Comparison of ENCODE assay signal across 33 cellular contexts in genomic region chr16:2053897-2054296, GRCh38. TPM values are rescaled to one million over a fixed set of nuclear protein-coding genes. Genes with fewer than 3 reads are reported as not detected.
"Had no signal": no experiment of that assay in that cellular context is flagged by ENCODE, and none has a peak within 500 bp of the region (broad histone marks: within the 10 kb centered on the region; RNA-seq: fewer than 3 reads in every experiment).

No MANE protein-coding gene starts in this region.

- H3K4me3 Mint-ChIP-seq: natural killer cell; neural progenitor cell; stimulated activated effector memory CD8-positive, alpha-beta T cell treated with anti-CD3 and anti-CD28 coated beads, Interleukin-12 subunit alpha, Interleukin-12 subunit beta, amount 100 ng/mL, for 72 hours; stimulated activated naive CD8-positive, alpha-beta T cell treated with anti-CD3 and anti-CD28 coated beads, Interleukin-15, amount 100 ng/mL, for 72 hours; type B pancreatic cell had no signal

- H3K36me3 Mint-ChIP-seq: natural killer cell, type B pancreatic cell had no signal

- H2AFZ ChIP-seq: neural progenitor cell, parathyroid adenoma had no signal

- H3K4me1 ChIP-seq: uterus had no signal

- H3K9me3 ChIP-seq: ovary, psoas muscle, right lobe of liver, sigmoid colon, suprapubic skin, testis, tibial artery, transverse colon, upper lobe of right lung, uterus had no signal

- H3K27me3 ChIP-seq: neural progenitor cell, ovary, right lobe of liver, sigmoid colon, suprapubic skin, testis, tibial artery, transverse colon, upper lobe of right lung, uterus had no signal

- ATAC-seq: psoas muscle; right cardiac atrium; right lobe of liver; stimulated activated effector memory CD8-positive, alpha-beta T cell treated with anti-CD3 and anti-CD28 coated beads, Interleukin-12 subunit alpha, Interleukin-12 subunit beta, amount 100 ng/mL, for 72 hours; stimulated activated naive CD8-positive, alpha-beta T cell treated with anti-CD3 and anti-CD28 coated beads, Interleukin-15, amount 100 ng/mL, for 72 hours; stimulated activated naive CD8-positive, alpha-beta T cell treated with anti-CD3 and anti-CD28 coated beads, Interleukin-15, Interleukin-2, amounts not matched to agents 100 U/mL and 50 U/mL, for 24 hours had no signal

- H3K4me2 ChIP-seq: neural progenitor cell had no signal

- H3K27me3 Mint-ChIP-seq: progenitor cell of endocrine pancreas; stimulated activated naive CD8-positive, alpha-beta T cell treated with anti-CD3 and anti-CD28 coated beads, Interleukin-15, amount 100 ng/mL, for 72 hours; type B pancreatic cell had no signal

- H3K9ac ChIP-seq: neural progenitor cell, parathyroid adenoma had no signal

- H3K4me1 Mint-ChIP-seq: nephron had no signal

- H3K4me3 ChIP-seq: neural progenitor cell, ovary, psoas muscle, right lobe of liver, sigmoid colon, suprapubic skin, testis, tibial artery, transverse colon, upper lobe of right lung, uterus had no signal

- DNase-seq: natural killer cell; occipital lobe; ovary; posterior cingulate gyrus; psoas muscle; right cardiac atrium; right lobe of liver; sigmoid colon; small intestine; stimulated activated CD4-positive, alpha-beta T cell treated with anti-CD3 and anti-CD28 coated beads, Interleukin-15, amount 100 ng/mL, for 24 hours; stimulated activated CD4-positive, alpha-beta T cell treated with anti-CD3 and anti-CD28 coated beads, Interleukin-2, amount 100 ng/mL, for 24 hours; stimulated activated CD4-positive, alpha-beta T cell treated with anti-CD3 and anti-CD28 coated beads, Interleukin-2, amount 100 ng/mL, for 48 hours; stimulated activated CD4-positive, alpha-beta T cell treated with anti-CD3 and anti-CD28 coated beads, Interleukin-4, amount 100 ng/mL, for 24 hours; stimulated activated naive CD4-positive, alpha-beta T cell; stimulated activated naive CD8-positive, alpha-beta T cell treated with anti-CD3 and anti-CD28 coated beads, Interleukin-15, amount 100 ng/mL, for 72 hours; stimulated activated naive CD8-positive, alpha-beta T cell treated with anti-CD3 and anti-CD28 coated beads, Interleukin-15, Interleukin-2, amounts not matched to agents 100 U/mL and 50 U/mL, for 24 hours; substantia nigra; testis; tibial artery; transverse colon; upper lobe of right lung; uterus had no signal

- H3K27ac Mint-ChIP-seq: nephron; neural progenitor cell; progenitor cell of endocrine pancreas; stimulated activated effector memory CD8-positive, alpha-beta T cell treated with anti-CD3 and anti-CD28 coated beads, Interleukin-12 subunit alpha, Interleukin-12 subunit beta, amount 100 ng/mL, for 72 hours; stimulated activated naive CD8-positive, alpha-beta T cell treated with anti-CD3 and anti-CD28 coated beads, Interleukin-15, amount 100 ng/mL, for 72 hours; type B pancreatic cell had no signal

- H3K9me3 Mint-ChIP-seq: natural killer cell; nephron; neural progenitor cell; stimulated activated effector memory CD8-positive, alpha-beta T cell treated with anti-CD3 and anti-CD28 coated beads, Interleukin-12 subunit alpha, Interleukin-12 subunit beta, amount 100 ng/mL, for 72 hours; stimulated activated naive CD8-positive, alpha-beta T cell treated with anti-CD3 and anti-CD28 coated beads, Interleukin-15, amount 100 ng/mL, for 72 hours; type B pancreatic cell had no signal

- H3K27ac ChIP-seq: neural progenitor cell, ovary, parathyroid adenoma, psoas muscle, right lobe of liver, sigmoid colon, suprapubic skin, testis, tibial artery, upper lobe of right lung, uterus had no signal

- H3K36me3 ChIP-seq: neural progenitor cell, ovary, uterus had no signal

RNA-seq across cellular contexts. Expression of gene NPW, which starts 34.3 kb away (rescaled TPM):
- total RNA-seq: occipital lobe, osteoblast, right cardiac atrium, sigmoid colon, skeletal muscle tissue, upper lobe of right lung, urinary bladder had no signal
- polyA plus RNA-seq: neural cell, right cardiac atrium had no signal
